1 cellular context compared by ENCODE assay signal in the genomic region with DNA sequence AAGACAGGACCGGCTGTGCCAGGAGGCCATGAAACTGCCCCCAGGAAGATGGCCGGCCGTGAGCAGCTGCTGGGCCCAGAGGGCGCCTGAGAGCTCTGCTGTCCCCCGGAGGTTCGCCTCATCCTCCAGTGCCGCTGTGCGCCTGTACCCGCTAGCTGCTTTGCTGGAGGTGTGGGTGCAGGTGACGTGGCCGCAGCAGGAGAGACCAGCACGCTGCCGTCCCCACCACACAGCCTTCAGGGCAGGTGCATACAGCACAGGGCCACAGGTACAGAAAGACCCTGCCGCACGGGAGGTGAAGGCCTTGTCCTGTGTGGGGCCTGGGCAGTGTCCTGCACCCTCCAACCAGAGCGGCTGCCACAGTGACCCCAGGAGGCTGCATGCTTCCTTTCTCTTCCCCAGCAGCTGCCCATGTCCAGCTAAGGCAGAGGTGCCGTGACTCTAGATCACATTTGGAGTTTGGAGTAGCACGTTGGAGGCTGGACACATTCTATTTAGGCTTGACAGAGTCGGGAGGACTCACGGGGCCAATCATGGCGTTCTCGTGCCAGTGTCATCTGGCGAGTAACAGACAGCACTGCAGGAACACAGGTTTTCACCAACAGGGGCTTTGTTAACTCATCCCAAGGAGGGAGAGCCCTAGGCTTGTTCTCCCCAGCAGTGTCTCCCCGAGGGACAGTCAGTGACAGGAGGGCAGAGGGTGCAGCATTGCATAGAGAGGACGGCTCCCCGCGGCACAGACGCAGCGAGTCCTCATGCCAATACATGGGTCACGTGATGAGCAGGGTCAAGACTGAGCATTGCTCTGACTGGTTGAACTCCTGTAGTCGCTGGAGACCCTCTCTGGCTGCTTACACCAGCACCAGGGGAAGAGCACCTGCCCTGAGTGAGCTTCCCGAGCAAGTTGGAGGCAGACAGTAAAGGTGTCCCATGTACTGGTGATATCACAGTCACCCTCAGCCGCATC.
TF ChIP-seq lines count a peak whose summit lies in the region.

No MANE protein-coding gene starts in this region.

TF ChIP-seq in HepG2, 621 proteins besides CTCF, POLR2A, EP300 and RAD21 (continued from another document and continues in another):
- TF ChIP-seq USF2 (IDR thresholded peaks at IDR 0.05; ENCODE audit: low read depth, low read length) (peak; percentile 86), USF2 (CRISPR knock-in tag; IDR thresholded peaks at IDR 0.05; ENCODE audit: borderline replicate concordance) (peak; percentile 81; the same call in 1 of the 2 replicates), SRSF9 (IDR thresholded peaks at IDR 0.05; ENCODE audit: borderline replicate concordance, insufficient read depth, low read depth, low read length, poor library complexity, severe bottlenecking) (no peak), NFIC (IDR thresholded peaks at IDR 0.05; ENCODE audit: low read length) (no peak), SAP130 (CRISPR knock-in tag; IDR thresholded peaks at IDR 0.05; ENCODE audit: low read depth) (peak; percentile 42; the same call in 1 of the 2 replicates), SAFB2 (CRISPR knock-in tag; IDR thresholded peaks at IDR 0.05; ENCODE audit: borderline replicate concordance, low read depth) (0 out of 2 replicates have a peak, but pooled peaks have one; percentile 57), ZNF30 (CRISPR knock-in tag; IDR thresholded peaks at IDR 0.05) (no peak), FLYWCH1 (CRISPR knock-in tag; IDR thresholded peaks at IDR 0.05) (no peak), RBM22 (optimal IDR thresholded peaks at IDR 0.05; ENCODE audit: low read length) (no peak), NCOA2 (CRISPR knock-in tag; IDR thresholded peaks at IDR 0.05) (no peak), PATZ1 (CRISPR knock-in tag; IDR thresholded peaks at IDR 0.05) (0 out of 2 replicates have a peak, but pooled peaks have one; percentile 27), ZNF609 (CRISPR knock-in tag; IDR thresholded peaks at IDR 0.05; ENCODE audit: borderline replicate concordance) (no peak), ZHX1 (CRISPR knock-in tag; IDR thresholded peaks at IDR 0.05; ENCODE audit: low read depth) (no peak), ZNF430 (CRISPR knock-in tag; IDR thresholded peaks at IDR 0.05) (no peak), DMAP1 (CRISPR knock-in tag; IDR thresholded peaks at IDR 0.05) (no peak), ZNF44 (CRISPR knock-in tag; IDR thresholded peaks at IDR 0.05) (no peak), ZNF800 (CRISPR knock-in tag; IDR thresholded peaks at IDR 0.05) (peak; percentile 87; the same call in 1 of the 2 replicates), ZNF788 (CRISPR knock-in tag; IDR thresholded peaks at IDR 0.05; ENCODE audit: borderline replicate concordance) (peak; percentile 55; the same call in 1 of the 2 replicates), PTBP1 (IDR thresholded peaks at IDR 0.05; ENCODE audit: low read depth, low read length, poor library complexity, severe bottlenecking) (no peak), MEIS1 (CRISPR knock-in tag; IDR thresholded peaks at IDR 0.05; ENCODE audit: borderline replicate concordance) (no peak), TARDBP (CRISPR knock-in tag; IDR thresholded peaks at IDR 0.05) (no peak), RBM39 (IDR thresholded peaks at IDR 0.05; ENCODE audit: low read depth, low read length, poor library complexity, severe bottlenecking) (no peak), TOE1 (CRISPR knock-in tag; IDR thresholded peaks at IDR 0.05) (no peak), HNF4A (CRISPR knock-in tag; IDR thresholded peaks at IDR 0.05) (no peak), SIN3A (IDR thresholded peaks at IDR 0.05; ENCODE audit: borderline replicate concordance, low read depth, low read length) (no peak), U2AF1 (optimal IDR thresholded peaks at IDR 0.05; ENCODE audit: low read depth, low read length) (no peak), CEBPG (CRISPR knock-in tag; IDR thresholded peaks at IDR 0.05) (no peak), FOXK2 (IDR thresholded peaks at IDR 0.05) (no peak), ZSCAN25 (CRISPR knock-in tag; IDR thresholded peaks at IDR 0.05) (no peak), XRCC5 (optimal IDR thresholded peaks at IDR 0.05; ENCODE audit: low read length) (no peak), ZNF775 (CRISPR knock-in tag; IDR thresholded peaks at IDR 0.05; ENCODE audit: borderline replicate concordance) (no peak), MAFK (conservative IDR thresholded peaks at IDR 0.05 in 1 of 2, IDR thresholded peaks at IDR 0.05 in 1 of 2; ENCODE audit: low read length in 2 of 2) (no peak), RNF219 (CRISPR knock-in tag; IDR thresholded peaks at IDR 0.05) (no peak), HMGXB4 (CRISPR knock-in tag; IDR thresholded peaks at IDR 0.05; ENCODE audit: borderline replicate concordance in 1 of 2, low read depth in 1 of 2) (peak; percentile 44 to 57; a peak in 1 of 4 replicates)
